Comparison of ENCODE assay signal across 1 cellular context in the genomic region with DNA sequence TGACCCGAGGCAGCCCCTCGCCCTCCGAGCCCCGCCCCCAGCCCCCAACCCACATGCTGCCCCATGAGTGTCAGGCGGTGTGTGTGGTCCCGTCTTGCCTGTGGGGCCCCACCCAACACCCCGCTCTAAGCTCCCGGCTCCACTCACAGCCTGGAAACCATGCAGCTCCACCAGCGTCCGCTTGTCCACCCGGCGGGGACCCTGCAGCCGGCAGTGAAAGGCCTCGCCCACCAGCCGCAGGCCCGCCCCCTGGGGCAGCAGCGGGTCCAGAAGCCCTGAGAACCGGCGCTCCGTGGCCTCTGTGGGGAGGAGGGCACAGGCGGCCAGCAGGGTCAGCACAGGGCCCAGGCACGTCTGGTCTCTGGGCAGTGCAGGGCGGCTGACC.
TF ChIP-seq lines count a peak whose summit lies in the region.

No MANE protein-coding gene starts in this region.

TF ChIP-seq in HepG2, 621 proteins besides CTCF, POLR2A, EP300 and RAD21 (continues in another document):
- TF ChIP-seq ZNF598 (CRISPR knock-in tag; IDR thresholded peaks at IDR 0.05; ENCODE audit: borderline replicate concordance) (no peak), MAZ (IDR thresholded peaks at IDR 0.05; ENCODE audit: borderline replicate concordance, low read depth, low read length) (no peak), MAZ (CRISPR knock-in tag; IDR thresholded peaks at IDR 0.05; ENCODE audit: low read depth) (no peak), SNRNP70 (IDR thresholded peaks at IDR 0.05; ENCODE audit: low read depth, low read length) (no peak), ZBTB38 (CRISPR knock-in tag; IDR thresholded peaks at IDR 0.05) (peak; percentile 41; the same call in 1 of the 2 replicates), NONO (IDR thresholded peaks at IDR 0.05) (no peak), NONO (CRISPR knock-in tag; conservative IDR thresholded peaks at IDR 0.05) (0 out of 2 replicates have a peak, but pooled peaks have one; percentile 5), ESRRA (CRISPR knock-in tag; IDR thresholded peaks at IDR 0.05; ENCODE audit: low read depth) (no peak), ZNF383 (CRISPR knock-in tag; IDR thresholded peaks at IDR 0.05; ENCODE audit: borderline replicate concordance) (no peak), AGO1 (IDR thresholded peaks at IDR 0.05; ENCODE audit: low read depth, low read length, poor library complexity, severe bottlenecking) (peak; percentile 88), TBX2 (CRISPR knock-in tag; IDR thresholded peaks at IDR 0.05; ENCODE audit: borderline replicate concordance) (peak; percentile 42; the same call in 1 of the 2 replicates), ARHGAP35 (CRISPR knock-in tag; IDR thresholded peaks at IDR 0.05; ENCODE audit: borderline replicate concordance) (no peak), HNRNPLL (IDR thresholded peaks at IDR 0.05; ENCODE audit: low read depth, low read length, poor library complexity, severe bottlenecking) (no peak), ZFX (CRISPR knock-in tag; IDR thresholded peaks at IDR 0.05; ENCODE audit: low read depth) (peak; percentile 26; the same call in 1 of the 2 replicates), FOXJ3 (CRISPR knock-in tag; IDR thresholded peaks at IDR 0.05; ENCODE audit: borderline replicate concordance) (no peak), KDM5A (IDR thresholded peaks at IDR 0.05; ENCODE audit: borderline replicate concordance, low read length) (no peak), ZFP36L2 (CRISPR knock-in tag; IDR thresholded peaks at IDR 0.05) (no peak), PITX1 (CRISPR knock-in tag; IDR thresholded peaks at IDR 0.05) (no peak), ZNF788 (CRISPR knock-in tag; IDR thresholded peaks at IDR 0.05; ENCODE audit: borderline replicate concordance) (no peak), ZNF234 (CRISPR knock-in tag; conservative IDR thresholded peaks at IDR 0.05) (no peak), ZNF510 (CRISPR knock-in tag; IDR thresholded peaks at IDR 0.05; ENCODE audit: low read depth) (no peak), ETV6 (CRISPR knock-in tag; conservative IDR thresholded peaks at IDR 0.05) (no peak), ZFP90 (CRISPR knock-in tag; IDR thresholded peaks at IDR 0.05; ENCODE audit: borderline replicate concordance) (no peak), EHMT2 (IDR thresholded peaks at IDR 0.05; ENCODE audit: borderline replicate concordance, low read depth, low read length) (no peak), KLF9 (CRISPR knock-in tag; IDR thresholded peaks at IDR 0.05; ENCODE audit: low read depth) (no peak), AKAP8 (CRISPR knock-in tag; IDR thresholded peaks at IDR 0.05) (peak; percentile 96), ZFP36L1 (CRISPR knock-in tag; IDR thresholded peaks at IDR 0.05) (no peak), U2AF2 (IDR thresholded peaks at IDR 0.05; ENCODE audit: low read depth, low read length) (no peak), SMAD3 (CRISPR knock-in tag; IDR thresholded peaks at IDR 0.05) (no peak), GATAD2A (CRISPR knock-in tag; IDR thresholded peaks at IDR 0.05) (no peak)
- TF ChIP-seq, protein P1, sequence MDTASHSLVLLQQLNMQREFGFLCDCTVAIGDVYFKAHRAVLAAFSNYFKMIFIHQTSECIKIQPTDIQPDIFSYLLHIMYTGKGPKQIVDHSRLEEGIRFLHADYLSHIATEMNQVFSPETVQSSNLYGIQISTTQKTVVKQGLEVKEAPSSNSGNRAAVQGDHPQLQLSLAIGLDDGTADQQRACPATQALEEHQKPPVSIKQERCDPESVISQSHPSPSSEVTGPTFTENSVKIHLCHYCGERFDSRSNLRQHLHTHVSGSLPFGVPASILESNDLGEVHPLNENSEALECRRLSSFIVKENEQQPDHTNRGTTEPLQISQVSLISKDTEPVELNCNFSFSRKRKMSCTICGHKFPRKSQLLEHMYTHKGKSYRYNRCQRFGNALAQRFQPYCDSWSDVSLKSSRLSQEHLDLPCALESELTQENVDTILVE (CRISPR knock-in tag; IDR thresholded peaks at IDR 0.05) = no peak
- TF ChIP-seq, protein P2, sequence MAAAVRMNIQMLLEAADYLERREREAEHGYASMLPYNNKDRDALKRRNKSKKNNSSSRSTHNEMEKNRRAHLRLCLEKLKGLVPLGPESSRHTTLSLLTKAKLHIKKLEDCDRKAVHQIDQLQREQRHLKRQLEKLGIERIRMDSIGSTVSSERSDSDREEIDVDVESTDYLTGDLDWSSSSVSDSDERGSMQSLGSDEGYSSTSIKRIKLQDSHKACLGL (CRISPR knock-in tag; IDR thresholded peaks at IDR 0.05) = no peak
- TF ChIP-seq, protein P3, sequence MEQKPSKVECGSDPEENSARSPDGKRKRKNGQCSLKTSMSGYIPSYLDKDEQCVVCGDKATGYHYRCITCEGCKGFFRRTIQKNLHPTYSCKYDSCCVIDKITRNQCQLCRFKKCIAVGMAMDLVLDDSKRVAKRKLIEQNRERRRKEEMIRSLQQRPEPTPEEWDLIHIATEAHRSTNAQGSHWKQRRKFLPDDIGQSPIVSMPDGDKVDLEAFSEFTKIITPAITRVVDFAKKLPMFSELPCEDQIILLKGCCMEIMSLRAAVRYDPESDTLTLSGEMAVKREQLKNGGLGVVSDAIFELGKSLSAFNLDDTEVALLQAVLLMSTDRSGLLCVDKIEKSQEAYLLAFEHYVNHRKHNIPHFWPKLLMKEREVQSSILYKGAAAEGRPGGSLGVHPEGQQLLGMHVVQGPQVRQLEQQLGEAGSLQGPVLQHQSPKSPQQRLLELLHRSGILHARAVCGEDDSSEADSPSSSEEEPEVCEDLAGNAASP (CRISPR knock-in tag; IDR thresholded peaks at IDR 0.05; ENCODE audit: borderline replicate concordance) = no peak
- TF ChIP-seq, protein P4, sequence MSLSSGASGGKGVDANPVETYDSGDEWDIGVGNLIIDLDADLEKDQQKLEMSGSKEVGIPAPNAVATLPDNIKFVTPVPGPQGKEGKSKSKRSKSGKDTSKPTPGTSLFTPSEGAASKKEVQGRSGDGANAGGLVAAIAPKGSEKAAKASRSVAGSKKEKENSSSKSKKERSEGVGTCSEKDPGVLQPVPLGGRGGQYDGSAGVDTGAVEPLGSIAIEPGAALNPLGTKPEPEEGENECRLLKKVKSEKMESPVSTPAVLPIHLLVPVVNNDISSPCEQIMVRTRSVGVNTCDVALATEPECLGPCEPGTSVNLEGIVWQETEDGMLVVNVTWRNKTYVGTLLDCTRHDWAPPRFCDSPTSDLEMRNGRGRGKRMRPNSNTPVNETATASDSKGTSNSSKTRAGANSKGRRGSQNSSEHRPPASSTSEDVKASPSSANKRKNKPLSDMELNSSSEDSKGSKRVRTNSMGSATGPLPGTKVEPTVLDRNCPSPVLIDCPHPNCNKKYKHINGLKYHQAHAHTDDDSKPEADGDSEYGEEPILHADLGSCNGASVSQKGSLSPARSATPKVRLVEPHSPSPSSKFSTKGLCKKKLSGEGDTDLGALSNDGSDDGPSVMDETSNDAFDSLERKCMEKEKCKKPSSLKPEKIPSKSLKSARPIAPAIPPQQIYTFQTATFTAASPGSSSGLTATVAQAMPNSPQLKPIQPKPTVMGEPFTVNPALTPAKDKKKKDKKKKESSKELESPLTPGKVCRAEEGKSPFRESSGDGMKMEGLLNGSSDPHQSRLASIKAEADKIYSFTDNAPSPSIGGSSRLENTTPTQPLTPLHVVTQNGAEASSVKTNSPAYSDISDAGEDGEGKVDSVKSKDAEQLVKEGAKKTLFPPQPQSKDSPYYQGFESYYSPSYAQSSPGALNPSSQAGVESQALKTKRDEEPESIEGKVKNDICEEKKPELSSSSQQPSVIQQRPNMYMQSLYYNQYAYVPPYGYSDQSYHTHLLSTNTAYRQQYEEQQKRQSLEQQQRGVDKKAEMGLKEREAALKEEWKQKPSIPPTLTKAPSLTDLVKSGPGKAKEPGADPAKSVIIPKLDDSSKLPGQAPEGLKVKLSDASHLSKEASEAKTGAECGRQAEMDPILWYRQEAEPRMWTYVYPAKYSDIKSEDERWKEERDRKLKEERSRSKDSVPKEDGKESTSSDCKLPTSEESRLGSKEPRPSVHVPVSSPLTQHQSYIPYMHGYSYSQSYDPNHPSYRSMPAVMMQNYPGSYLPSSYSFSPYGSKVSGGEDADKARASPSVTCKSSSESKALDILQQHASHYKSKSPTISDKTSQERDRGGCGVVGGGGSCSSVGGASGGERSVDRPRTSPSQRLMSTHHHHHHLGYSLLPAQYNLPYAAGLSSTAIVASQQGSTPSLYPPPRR (CRISPR knock-in tag; IDR thresholded peaks at IDR 0.05; ENCODE audit: borderline replicate concordance) = no peak
- TF ChIP-seq, protein P5, sequence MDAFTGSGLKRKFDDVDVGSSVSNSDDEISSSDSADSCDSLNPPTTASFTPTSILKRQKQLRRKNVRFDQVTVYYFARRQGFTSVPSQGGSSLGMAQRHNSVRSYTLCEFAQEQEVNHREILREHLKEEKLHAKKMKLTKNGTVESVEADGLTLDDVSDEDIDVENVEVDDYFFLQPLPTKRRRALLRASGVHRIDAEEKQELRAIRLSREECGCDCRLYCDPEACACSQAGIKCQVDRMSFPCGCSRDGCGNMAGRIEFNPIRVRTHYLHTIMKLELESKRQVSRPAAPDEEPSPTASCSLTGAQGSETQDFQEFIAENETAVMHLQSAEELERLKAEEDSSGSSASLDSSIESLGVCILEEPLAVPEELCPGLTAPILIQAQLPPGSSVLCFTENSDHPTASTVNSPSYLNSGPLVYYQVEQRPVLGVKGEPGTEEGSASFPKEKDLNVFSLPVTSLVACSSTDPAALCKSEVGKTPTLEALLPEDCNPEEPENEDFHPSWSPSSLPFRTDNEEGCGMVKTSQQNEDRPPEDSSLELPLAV (CRISPR knock-in tag; conservative IDR thresholded peaks at IDR 0.05; ENCODE audit: low read depth) = no peak
- TF ChIP-seq, protein P6, sequence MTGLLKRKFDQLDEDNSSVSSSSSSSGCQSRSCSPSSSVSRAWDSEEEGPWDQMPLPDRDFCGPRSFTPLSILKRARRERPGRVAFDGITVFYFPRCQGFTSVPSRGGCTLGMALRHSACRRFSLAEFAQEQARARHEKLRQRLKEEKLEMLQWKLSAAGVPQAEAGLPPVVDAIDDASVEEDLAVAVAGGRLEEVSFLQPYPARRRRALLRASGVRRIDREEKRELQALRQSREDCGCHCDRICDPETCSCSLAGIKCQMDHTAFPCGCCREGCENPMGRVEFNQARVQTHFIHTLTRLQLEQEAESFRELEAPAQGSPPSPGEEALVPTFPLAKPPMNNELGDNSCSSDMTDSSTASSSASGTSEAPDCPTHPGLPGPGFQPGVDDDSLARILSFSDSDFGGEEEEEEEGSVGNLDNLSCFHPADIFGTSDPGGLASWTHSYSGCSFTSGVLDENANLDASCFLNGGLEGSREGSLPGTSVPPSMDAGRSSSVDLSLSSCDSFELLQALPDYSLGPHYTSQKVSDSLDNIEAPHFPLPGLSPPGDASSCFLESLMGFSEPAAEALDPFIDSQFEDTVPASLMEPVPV (CRISPR knock-in tag; IDR thresholded peaks at IDR 0.05) = 0 out of 2 replicates have a peak, but pooled peaks have one; percentile 15
- TF ChIP-seq, protein P7, sequence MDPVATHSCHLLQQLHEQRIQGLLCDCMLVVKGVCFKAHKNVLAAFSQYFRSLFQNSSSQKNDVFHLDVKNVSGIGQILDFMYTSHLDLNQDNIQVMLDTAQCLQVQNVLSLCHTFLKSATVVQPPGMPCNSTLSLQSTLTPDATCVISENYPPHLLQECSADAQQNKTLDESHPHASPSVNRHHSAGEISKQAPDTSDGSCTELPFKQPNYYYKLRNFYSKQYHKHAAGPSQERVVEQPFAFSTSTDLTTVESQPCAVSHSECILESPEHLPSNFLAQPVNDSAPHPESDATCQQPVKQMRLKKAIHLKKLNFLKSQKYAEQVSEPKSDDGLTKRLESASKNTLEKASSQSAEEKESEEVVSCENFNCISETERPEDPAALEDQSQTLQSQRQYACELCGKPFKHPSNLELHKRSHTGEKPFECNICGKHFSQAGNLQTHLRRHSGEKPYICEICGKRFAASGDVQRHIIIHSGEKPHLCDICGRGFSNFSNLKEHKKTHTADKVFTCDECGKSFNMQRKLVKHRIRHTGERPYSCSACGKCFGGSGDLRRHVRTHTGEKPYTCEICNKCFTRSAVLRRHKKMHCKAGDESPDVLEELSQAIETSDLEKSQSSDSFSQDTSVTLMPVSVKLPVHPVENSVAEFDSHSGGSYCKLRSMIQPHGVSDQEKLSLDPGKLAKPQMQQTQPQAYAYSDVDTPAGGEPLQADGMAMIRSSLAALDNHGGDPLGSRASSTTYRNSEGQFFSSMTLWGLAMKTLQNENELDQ (CRISPR knock-in tag; IDR thresholded peaks at IDR 0.05; ENCODE audit: borderline replicate concordance) = no peak
- TF ChIP-seq, protein P8, sequence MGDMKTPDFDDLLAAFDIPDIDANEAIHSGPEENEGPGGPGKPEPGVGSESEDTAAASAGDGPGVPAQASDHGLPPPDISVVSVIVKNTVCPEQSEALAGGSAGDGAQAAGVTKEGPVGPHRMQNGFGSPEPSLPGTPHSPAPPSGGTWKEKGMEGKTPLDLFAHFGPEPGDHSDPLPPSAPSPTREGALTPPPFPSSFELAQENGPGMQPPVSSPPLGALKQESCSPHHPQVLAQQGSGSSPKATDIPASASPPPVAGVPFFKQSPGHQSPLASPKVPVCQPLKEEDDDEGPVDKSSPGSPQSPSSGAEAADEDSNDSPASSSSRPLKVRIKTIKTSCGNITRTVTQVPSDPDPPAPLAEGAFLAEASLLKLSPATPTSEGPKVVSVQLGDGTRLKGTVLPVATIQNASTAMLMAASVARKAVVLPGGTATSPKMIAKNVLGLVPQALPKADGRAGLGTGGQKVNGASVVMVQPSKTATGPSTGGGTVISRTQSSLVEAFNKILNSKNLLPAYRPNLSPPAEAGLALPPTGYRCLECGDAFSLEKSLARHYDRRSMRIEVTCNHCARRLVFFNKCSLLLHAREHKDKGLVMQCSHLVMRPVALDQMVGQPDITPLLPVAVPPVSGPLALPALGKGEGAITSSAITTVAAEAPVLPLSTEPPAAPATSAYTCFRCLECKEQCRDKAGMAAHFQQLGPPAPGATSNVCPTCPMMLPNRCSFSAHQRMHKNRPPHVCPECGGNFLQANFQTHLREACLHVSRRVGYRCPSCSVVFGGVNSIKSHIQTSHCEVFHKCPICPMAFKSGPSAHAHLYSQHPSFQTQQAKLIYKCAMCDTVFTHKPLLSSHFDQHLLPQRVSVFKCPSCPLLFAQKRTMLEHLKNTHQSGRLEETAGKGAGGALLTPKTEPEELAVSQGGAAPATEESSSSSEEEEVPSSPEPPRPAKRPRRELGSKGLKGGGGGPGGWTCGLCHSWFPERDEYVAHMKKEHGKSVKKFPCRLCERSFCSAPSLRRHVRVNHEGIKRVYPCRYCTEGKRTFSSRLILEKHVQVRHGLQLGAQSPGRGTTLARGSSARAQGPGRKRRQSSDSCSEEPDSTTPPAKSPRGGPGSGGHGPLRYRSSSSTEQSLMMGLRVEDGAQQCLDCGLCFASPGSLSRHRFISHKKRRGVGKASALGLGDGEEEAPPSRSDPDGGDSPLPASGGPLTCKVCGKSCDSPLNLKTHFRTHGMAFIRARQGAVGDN (CRISPR knock-in tag; IDR thresholded peaks at IDR 0.05) = peak; percentile 63; the same call in 1 of the 2 replicates
- TF ChIP-seq, protein P9, sequence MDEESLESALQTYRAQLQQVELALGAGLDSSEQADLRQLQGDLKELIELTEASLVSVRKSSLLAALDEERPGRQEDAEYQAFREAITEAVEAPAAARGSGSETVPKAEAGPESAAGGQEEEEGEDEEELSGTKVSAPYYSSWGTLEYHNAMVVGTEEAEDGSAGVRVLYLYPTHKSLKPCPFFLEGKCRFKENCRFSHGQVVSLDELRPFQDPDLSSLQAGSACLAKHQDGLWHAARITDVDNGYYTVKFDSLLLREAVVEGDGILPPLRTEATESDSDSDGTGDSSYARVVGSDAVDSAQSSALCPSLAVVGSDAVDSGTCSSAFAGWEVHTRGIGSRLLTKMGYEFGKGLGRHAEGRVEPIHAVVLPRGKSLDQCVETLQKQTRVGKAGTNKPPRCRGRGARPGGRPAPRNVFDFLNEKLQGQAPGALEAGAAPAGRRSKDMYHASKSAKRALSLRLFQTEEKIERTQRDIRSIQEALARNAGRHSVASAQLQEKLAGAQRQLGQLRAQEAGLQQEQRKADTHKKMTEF (CRISPR knock-in tag; IDR thresholded peaks at IDR 0.05) = 0 out of 2 replicates have a peak, but pooled peaks have one; percentile 18
